ENCODE assay signal across 22 cellular contexts in genomic region chr6:150915156-150915555, GRCh38. TPM values are rescaled to one million over a fixed set of nuclear protein-coding genes. Genes with fewer than 3 reads are reported as not detected.
DNase-seq lines count a peak whose midpoint lies in the region; ATAC-seq and TF ChIP-seq lines count a peak whose summit lies in the region.
"Had no signal": no experiment of that assay in that cellular context is flagged by ENCODE, and none has a peak within 500 bp of the region (broad histone marks: within the 10 kb centered on the region; RNA-seq: fewer than 3 reads in every experiment).

No MANE protein-coding gene starts in this region.

- TF ChIP-seq CTCF in ascending aorta (IDR thresholded peaks at IDR 0.05) (no peak), fibroblast of mammary gland (conservative IDR thresholded peaks at IDR 0.05; ENCODE audit: control insufficient read depth, insufficient read depth, low read depth, low read length) (no peak), MM.1S (IDR thresholded peaks at IDR 0.05; ENCODE audit: low read length) (no peak)

- H3K9me3 ChIP-seq in GM23248 (ENCODE audit: low read depth) (no peaks in the 10 kb centered on the region), ascending aorta (no peaks in the 10 kb centered on the region), MM.1S (replicated peaks; ENCODE audit: insufficient read depth, low read length) (no peaks in the 10 kb centered on the region)
- H3K9me3 ChIP-seq: Peyer's patch, SJSA1 had no signal

- H3K9ac ChIP-seq in GM23248 (peak overlapping the region; percentile 53), MM.1S (ENCODE audit: low read length) (no peak overlapping the region)
- H3K9ac ChIP-seq: BLaER1 treated with 17β-estradiol and CSF1 and Interleukin-3, amounts not matched to agents 10 nM and 100 nM; KMS-11 had no signal

- H3K4me1 ChIP-seq in GM23248 (ENCODE audit: insufficient read depth), result peaks cover 18% of the 10 kb centered on the region
- peaks cover 0 to 3% of the 10 kb centered on the region in 2 donors for H3K4me1 ChIP-seq in ascending aorta
- no peaks in the 10 kb centered on the region for H3K4me1 ChIP-seq in MM.1S (ENCODE audit: low read length)
- H3K4me1 ChIP-seq: BLaER1 treated with 17β-estradiol and CSF1 and Interleukin-3, amounts not matched to agents 10 nM and 100 nM; Peyer's patch; SJSA1 had no signal

- peaks cover 14% of the 10 kb centered on the region for H3K79me2 ChIP-seq in GM23248 (ENCODE audit: insufficient read depth)
- H3K79me2 ChIP-seq in MM.1S (ENCODE audit: low read length), result no peaks in the 10 kb centered on the region

- H3K4me2 ChIP-seq in GM23248 (ENCODE audit: unreplicated experiment) (peak overlapping the region; percentile 39), MM.1S (ENCODE audit: low read depth, low read length) (no peak overlapping the region)
- H3K4me2 ChIP-seq: BLaER1 treated with 17β-estradiol and CSF1 and Interleukin-3, amounts not matched to agents 10 nM and 100 nM; KMS-11 had no signal

- WGBS in GM23248 (ENCODE audit: low coverage in 1 of 2, low lambda C conversion rate in 2 of 2, missing lambda C conversion rate in 2 of 2), 2 experiments, result 40 to 42% methylated on average over 3 of the region's 3 CpGs

- DNase-seq in GM23248, result peak; percentile 64
- DNase-seq in ascending aorta (ENCODE audit: low spot score in 2 of 2), result no peak
- peak; percentile 33 for DNase-seq in fibroblast of mammary gland (ENCODE audit: low read depth)
- no peak for DNase-seq in sciatic nerve (ENCODE audit: low spot score)
- DNase-seq in NCI-H2227 (lab: John Stamatoyannopoulos, UW; ENCODE audit: unreplicated experiment), result no peak
- DNase-seq in SW 1271 (lab: John Stamatoyannopoulos, UW), result no peak
- DNase-seq in MM.1S, result no peak
- DNase-seq: Calu3; CD8-positive, alpha-beta T cell; EL; NCI-H1048; NCI-H1436; NCI-H1930; NCI-H510A; NCI-H748 treated with DMSO at 0.1 percent for 48 hours; NK-92 treated with Interleukin-12 subunit alpha and Interleukin-12 subunit beta, amount 100 ng/mL, for 24 hours; Peyer's patch had no signal

- H3K27me3 ChIP-seq in GM23248 (replicated peaks; ENCODE audit: insufficient read depth), result no peaks in the 10 kb centered on the region
- H3K27me3 ChIP-seq in ascending aorta, result no peaks in the 10 kb centered on the region
- no peaks in the 10 kb centered on the region for H3K27me3 ChIP-seq in MM.1S (replicated peaks; ENCODE audit: insufficient read depth, low read length)
- H3K27me3 ChIP-seq: BLaER1 treated with 17β-estradiol and CSF1 and Interleukin-3, amounts not matched to agents 10 nM and 100 nM; Peyer's patch; SJSA1 had no signal

- no peak overlapping the region for H3K4me3 ChIP-seq in GM23248
- H3K4me3 ChIP-seq in ascending aorta, result no peak overlapping the region
- no peak overlapping the region for H3K4me3 ChIP-seq in fibroblast of mammary gland (ENCODE audit: control insufficient read depth, low read depth, low read length)
- H3K4me3 ChIP-seq in MM.1S (ENCODE audit: low read length), result no peak overlapping the region
- H3K4me3 ChIP-seq: BLaER1 treated with 17β-estradiol and CSF1 and Interleukin-3, amounts not matched to agents 10 nM and 100 nM; GM12878; Peyer's patch; SJSA1 had no signal

- H3K9me2 ChIP-seq in GM23248 (ENCODE audit: insufficient read depth) (no peaks in the 10 kb centered on the region), MM.1S (replicated peaks; ENCODE audit: insufficient read depth, low read length) (no peaks in the 10 kb centered on the region)

- ATAC-seq in sciatic nerve (peak; percentile 41), HG02678 (IDR thresholded peaks at IDR 0.05; ENCODE audit: unreplicated experiment) (no peak)
- ATAC-seq: CD8-positive, alpha-beta T cell; GM12878 had no signal

- H3F3A ChIP-seq in GM23248 (ENCODE audit: insufficient read depth) (peaks cover 56% of the 10 kb centered on the region), MM.1S (ENCODE audit: insufficient read depth, low read length) (no peaks in the 10 kb centered on the region)

- H3K36me3 ChIP-seq in GM23248 (ENCODE audit: low read depth) (peaks cover 64% of the 10 kb centered on the region), ascending aorta (peaks cover 29 to 41% of the 10 kb centered on the region in 2 donors), MM.1S (replicated peaks; ENCODE audit: insufficient read depth, low read length) (no peaks in the 10 kb centered on the region)

- intact Hi-C loops in ascending aorta (cut with DNase I), result no loop called here
- intact Hi-C loops in sciatic nerve (cut with DNase I), result no loop called here

- H4K20me1 ChIP-seq in GM23248 (ENCODE audit: insufficient read depth), result no peaks in the 10 kb centered on the region
- no peaks in the 10 kb centered on the region for H4K20me1 ChIP-seq in MM.1S (ENCODE audit: insufficient read depth, low read length)

- H3K27ac ChIP-seq in GM23248 (peak overlapping the region; percentile 86), ascending aorta (peak overlapping the region; percentile 67 to 71), MM.1S (ENCODE audit: low read length) (no peak overlapping the region)
- H3K27ac ChIP-seq: BLaER1 treated with 17β-estradiol and CSF1 and Interleukin-3, amounts not matched to agents 10 nM and 100 nM; KMS-11; Peyer's patch; SJSA1 had no signal

- in situ Hi-C loops in GM23248 (cut with MboI), result no loop called here

- H2AFZ ChIP-seq in GM23248, result no peak overlapping the region
- no peak overlapping the region for H2AFZ ChIP-seq in MM.1S (ENCODE audit: low read length)

RNA-seq across cellular contexts. Expression of gene MTHFD1L, which starts 49.7 kb away (rescaled TPM):
- 57.6 and 68.7 TPM in 2 replicates for total RNA-seq in GM23248 (2014; rRNA removed; shearing (Covaris generic))
- polyA plus RNA-seq in GM23248 (2016; fragmentation: Nextera tagmentation; extraction: Ambion mirVana), result 96.8 and 99.6 TPM in 2 replicates
- 10.4 TPM for total RNA-seq in ascending aorta
- 30.4 TPM for total RNA-seq in sciatic nerve

Comparison
In these comparisons a context has a peak if more than half of its experiments do, and no peak if none do; other contexts are left out.
1. DNase-seq: peak in GM23248 (single experiment) and fibroblast of mammary gland (single experiment); none in ascending aorta (0 of 2), sciatic nerve (single experiment), NCI-H2227 (single experiment), SW 1271 (0 of 2) and MM.1S (single experiment).